In the genomic region with DNA sequence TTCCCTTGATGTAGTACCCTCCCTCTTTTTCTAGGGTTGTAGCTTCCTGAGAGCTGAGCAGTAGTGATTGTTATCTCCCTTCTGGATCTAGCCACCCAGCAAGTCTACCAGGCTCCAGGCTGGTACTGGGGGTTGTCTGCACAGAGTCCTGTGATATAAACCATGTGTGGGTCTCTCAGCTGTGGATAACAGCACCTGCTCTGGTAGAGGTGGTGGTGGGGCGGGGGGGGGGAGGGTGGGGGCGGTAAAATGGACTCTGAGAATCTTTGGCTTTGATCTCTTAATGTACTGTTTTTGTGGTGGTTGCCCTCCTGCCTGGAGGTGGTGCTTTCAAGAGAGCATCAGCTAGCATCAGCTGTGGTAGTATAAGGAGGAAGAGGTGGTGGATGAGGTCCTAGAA, we compare ENCODE assay signal across 10 cellular contexts.
"Had no signal": no experiment of that assay in that cellular context is flagged by ENCODE, and none has a peak within 500 bp of the region (broad histone marks: within the 10 kb centered on the region; RNA-seq: fewer than 3 reads in every experiment).

No MANE protein-coding gene starts in this region.

- H3K27ac ChIP-seq: GM23248 had no signal

- H3K4me3 ChIP-seq: GM23248, HAP-1, K562 had no signal

- H3K36me3 Mint-ChIP-seq: IgD-negative memory B cell had no signal

- H3K4me1 Mint-ChIP-seq: IgD-negative memory B cell had no signal

- H2AFZ ChIP-seq: GM23248 had no signal

- H3K9ac ChIP-seq: GM23248 had no signal

- ATAC-seq: HCT116, K562 had no signal

- H3K27ac Mint-ChIP-seq: HFFc6, IgD-negative memory B cell had no signal

- H3K36me3 ChIP-seq: HAP-1 had no signal

- H3K4me1 ChIP-seq: HAP-1 had no signal

- H3K27me3 Mint-ChIP-seq: IgD-negative memory B cell had no signal

- DNase-seq: GM23248, GOT3, H7, HFFc6, Karpas-422, KG1 had no signal

- H3K9me3 ChIP-seq: HAP-1 had no signal

- H3K4me3 Mint-ChIP-seq: HFFc6 had no signal
